In genomic region chrX:8043546-8043945, GRCh38 we compare ENCODE assay signal across 22 cellular contexts.
DNase-seq lines count a peak whose midpoint lies in the region; ATAC-seq, FAIRE-seq and TF ChIP-seq lines count a peak whose summit lies in the region.
"Had no signal": no experiment of that assay in that cellular context is flagged by ENCODE, and none has a peak within 500 bp of the region (broad histone marks: within the 10 kb centered on the region; RNA-seq: fewer than 3 reads in every experiment).

No MANE protein-coding gene starts in this region.

- TF ChIP-seq CTCF in mammary epithelial cell (conservative IDR thresholded peaks at IDR 0.05 in 1 of 2, IDR thresholded peaks at IDR 0.05 in 1 of 2; ENCODE audit: extremely low read depth in 1 of 2, insufficient read depth in 1 of 2, low read depth in 1 of 2, low read length in 2 of 2) = no peak
- TF ChIP-seq CTCF in breast epithelium (IDR thresholded peaks at IDR 0.05) = no peak
- no peak for TF ChIP-seq CTCF in bronchial epithelial cell (IDR thresholded peaks at IDR 0.05; ENCODE audit: insufficient read depth, low read length, severe bottlenecking)
- no peak for TF ChIP-seq CTCF in foreskin keratinocyte (conservative IDR thresholded peaks at IDR 0.05)

- DNase-seq in mammary epithelial cell (peak; percentile 2), breast epithelium (ENCODE audit: low spot score in 2 of 2) (no peak), bronchial epithelial cell (ENCODE audit: low read depth) (peak; percentile 53), foreskin keratinocyte (peak in 1 of 2 donors; percentile 52), NCI-H1417 (lab: John Stamatoyannopoulos, UW) (no peak), NCI-H187 (lab: John Stamatoyannopoulos, UW) (no peak), posterior cingulate gyrus (no peak)
- DNase-seq: Caco-2; CD4-positive, CD25-positive, alpha-beta regulatory T cell; CD8-positive, alpha-beta T cell; DMS153; DND-41; GM23248; H7; HCEC 1CT had no signal

- H3K9me3 ChIP-seq in mammary epithelial cell (replicated peaks; ENCODE audit: insufficient read depth, low read length) (no peaks in the 10 kb centered on the region), breast epithelium (peaks cover 3 to 4% of the 10 kb centered on the region in 2 donors)
- H3K9me3 ChIP-seq: BLaER1, Caco-2 had no signal

- H2AFZ ChIP-seq in mammary epithelial cell (ENCODE audit: low read depth, low read length) = no peak overlapping the region
- H2AFZ ChIP-seq: GM23248 had no signal

- CTCF ChIA-PET in mammary epithelial cell (lab: Charles Lee; ENCODE audit: low non-redundant PET) = no interaction called here

- no peak for TF ChIP-seq POLR2A in breast epithelium (IDR thresholded peaks at IDR 0.05)

- H3K36me3 ChIP-seq in mammary epithelial cell (ENCODE audit: insufficient read depth, low read length) (no peaks in the 10 kb centered on the region), breast epithelium (no peaks in the 10 kb centered on the region), bronchial epithelial cell (ENCODE audit: control insufficient read depth, insufficient read depth, low read length) (no peaks in the 10 kb centered on the region)
- H3K36me3 ChIP-seq: BLaER1 had no signal

- BruUV-seq in mammary epithelial cell (replicated peaks; lab: Mats Ljungman, UMichigan) = no TSS peak

- FAIRE-seq in bronchial epithelial cell (lab: Jason Lieb, UNC) = no peak
- FAIRE-seq: A204.1, G401.6, H1 had no signal

- no peaks in the 10 kb centered on the region for H3K4me1 ChIP-seq in mammary epithelial cell (ENCODE audit: insufficient read depth, low read length)
- no peaks in the 10 kb centered on the region for H3K4me1 ChIP-seq in breast epithelium
- peaks cover 20% of the 10 kb centered on the region for H3K4me1 ChIP-seq in foreskin keratinocyte
- H3K4me1 ChIP-seq: Caco-2 had no signal

- intact Hi-C loops in mammary epithelial cell (cut with micrococcal nuclease) = no loop called here
- intact Hi-C loops in breast epithelium (cut with DNase I; ENCODE audit: low total_unique reads) = no loop called here
- intact Hi-C loops in posterior cingulate gyrus (cut with DNase I) = no loop called here

- WGBS in mammary epithelial cell (ENCODE audit: low coverage, missing lambda C conversion rate) = 4% methylated on average over 2 of the region's 2 CpGs

- H3K79me2 ChIP-seq in mammary epithelial cell (ENCODE audit: insufficient read depth, low read length) = no peaks in the 10 kb centered on the region

- H3K4me2 ChIP-seq in mammary epithelial cell (ENCODE audit: insufficient read depth, low read depth, low read length) = no peak overlapping the region
- H3K4me2 ChIP-seq: BLaER1 had no signal

- in situ Hi-C loops in mammary epithelial cell (cut with MboI; ENCODE audit: low sequenced_read_pairs in 2 of 2) = no loop called here

- dilution Hi-C loops in mammary epithelial cell (cut with HindIII; ENCODE audit: low sequenced_read_pairs) = no loop called here

- H3K4me3 ChIP-seq in mammary epithelial cell (replicated peaks in 1 of 3; ENCODE audit: insufficient read depth in 1 of 3, low read depth in 2 of 3, low read length in 3 of 3) = no peak overlapping the region
- no peak overlapping the region for H3K4me3 ChIP-seq in breast epithelium
- H3K4me3 ChIP-seq in bronchial epithelial cell (ENCODE audit: low read depth, low read length) = no peak overlapping the region
- H3K4me3 ChIP-seq: BLaER1, GM23248 had no signal

- H3K9ac ChIP-seq in mammary epithelial cell (ENCODE audit: insufficient read depth, low read length) = no peak overlapping the region
- H3K9ac ChIP-seq: BLaER1, GM23248 had no signal

- no peaks in the 10 kb centered on the region for H4K20me1 ChIP-seq in mammary epithelial cell (ENCODE audit: insufficient read depth, low read length)
- H4K20me1 ChIP-seq: BLaER1 had no signal

- H3K27ac ChIP-seq in mammary epithelial cell (ENCODE audit: insufficient read depth, low read depth, low read length) (no peak overlapping the region), breast epithelium (no peak overlapping the region), foreskin keratinocyte (peak overlapping the region; percentile 60)
- H3K27ac ChIP-seq: 22Rv1, BLaER1, C4-2B, GM23248 had no signal

- ATAC-seq in foreskin keratinocyte = peak; percentile 22
- ATAC-seq in HG03108 (IDR thresholded peaks at IDR 0.05; ENCODE audit: unreplicated experiment) = no peak
- ATAC-seq: CD8-positive, alpha-beta T cell had no signal

- H3K27me3 ChIP-seq in mammary epithelial cell (ENCODE audit: insufficient read depth, low read length) = no peaks in the 10 kb centered on the region
- no peaks in the 10 kb centered on the region for H3K27me3 ChIP-seq in breast epithelium
- no peaks in the 10 kb centered on the region for H3K27me3 ChIP-seq in bronchial epithelial cell (ENCODE audit: control insufficient read depth, insufficient read depth, low read length)
- no peaks in the 10 kb centered on the region for H3K27me3 ChIP-seq in foreskin keratinocyte
- H3K27me3 ChIP-seq: BLaER1 had no signal

Comparison
In these comparisons a context has a peak if more than half of its experiments do, and no peak if none do; other contexts are left out.
1. DNase-seq: peak in mammary epithelial cell (single experiment) and bronchial epithelial cell (single experiment); none in breast epithelium (0 of 2), NCI-H1417 (0 of 3), NCI-H187 (0 of 2) and posterior cingulate gyrus (0 of 10).